16 cellular contexts compared by ENCODE assay signal in the genomic region with DNA sequence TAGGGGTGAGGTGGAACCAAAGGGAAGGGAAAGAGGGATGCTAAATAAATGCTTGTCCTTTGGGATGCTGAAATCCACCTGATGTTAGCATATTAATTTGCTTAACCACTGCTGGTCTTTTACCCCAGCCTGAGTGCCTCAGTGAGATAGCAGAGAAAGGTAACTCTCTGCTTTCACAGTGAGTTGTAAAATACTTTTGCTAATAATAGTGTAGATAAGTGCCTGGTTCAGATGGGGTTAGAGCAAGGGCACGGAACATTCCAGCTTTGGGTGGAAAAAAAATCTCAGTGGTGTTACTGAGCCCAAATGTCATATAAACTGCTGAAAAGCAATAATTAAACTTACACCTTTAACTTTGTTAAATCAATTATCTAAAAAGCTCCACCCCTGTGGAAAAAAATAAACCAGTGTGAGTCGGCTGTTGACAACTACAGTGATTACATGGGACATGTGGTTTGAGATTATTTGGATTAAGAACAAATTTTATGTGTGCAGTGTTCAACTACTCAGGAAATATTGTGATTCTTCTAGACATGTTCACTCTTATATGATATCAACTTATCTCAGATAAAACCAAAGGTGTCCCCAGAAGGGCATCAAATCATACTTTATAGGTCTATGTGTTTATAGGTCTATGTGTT. TPM values are rescaled to one million over a fixed set of nuclear protein-coding genes. Genes with fewer than 3 reads are reported as not detected.
DNase-seq lines count a peak whose midpoint lies in the region; ATAC-seq and TF ChIP-seq lines count a peak whose summit lies in the region.
"Had no signal": no experiment of that assay in that cellular context is flagged by ENCODE, and none has a peak within 500 bp of the region (broad histone marks: within the 10 kb centered on the region; RNA-seq: fewer than 3 reads in every experiment).

No MANE protein-coding gene starts in this region.

- TF ChIP-seq CTCF in cardiac muscle cell (IDR thresholded peaks at IDR 0.05; ENCODE audit: low read depth, low read length), result no peak
- no peak for TF ChIP-seq CTCF in right atrium auricular region (IDR thresholded peaks at IDR 0.05)
- no peak for TF ChIP-seq CTCF in heart right ventricle (IDR thresholded peaks at IDR 0.05)
- no peak for TF ChIP-seq CTCF in left lung (IDR thresholded peaks at IDR 0.05)

- H3K27me3 ChIP-seq in cardiac muscle cell (no peaks in the 10 kb centered on the region), right atrium auricular region (no peaks in the 10 kb centered on the region), heart right ventricle (no peaks in the 10 kb centered on the region), left lung (no peaks in the 10 kb centered on the region)
- H3K27me3 ChIP-seq: BE2C had no signal

- peak overlapping the region; percentile 77 for H3K27ac ChIP-seq in cardiac muscle cell
- H3K27ac ChIP-seq in right atrium auricular region, result no peak overlapping the region
- H3K27ac ChIP-seq in heart right ventricle, result peak overlapping the region in 1 of 10 donors; percentile 14
- H3K27ac ChIP-seq in left lung, result no peak overlapping the region

- 27 to 38% methylated on average over 2 of the region's 2 CpGs for WGBS in heart right ventricle, 2 donors

- H3K36me3 ChIP-seq in cardiac muscle cell, result no peaks in the 10 kb centered on the region
- no peaks in the 10 kb centered on the region for H3K36me3 ChIP-seq in right atrium auricular region
- H3K36me3 ChIP-seq in heart right ventricle, result no peaks in the 10 kb centered on the region
- H3K36me3 ChIP-seq in left lung, result no peaks in the 10 kb centered on the region
- H3K36me3 ChIP-seq: BE2C had no signal

- H3K9me3 ChIP-seq in cardiac muscle cell (ENCODE audit: low read depth) (no peaks in the 10 kb centered on the region), right atrium auricular region (no peaks in the 10 kb centered on the region), heart right ventricle (no peaks in the 10 kb centered on the region), left lung (no peaks in the 10 kb centered on the region)
- H3K9me3 ChIP-seq: BE2C had no signal

- H3K4me3 ChIP-seq in cardiac muscle cell, result no peak overlapping the region
- H3K4me3 ChIP-seq in right atrium auricular region, result no peak overlapping the region
- H3K4me3 ChIP-seq in heart right ventricle, result no peak overlapping the region
- no peak overlapping the region for H3K4me3 ChIP-seq in left lung

- ATAC-seq in heart right ventricle (peak in 5 of 8 donors; percentile 49 to 86 (median 78)), left lung (peak; percentile 70)
- ATAC-seq: HepG2 had no signal

- intact Hi-C loops in heart right ventricle (cut with DNase I), result loop anchor here in 1 of 10 donors (5.0 kb wide), 1 partner anchor 901 kb away; no protein-coding TSS in a partner anchor
- intact Hi-C loops in left lung (cut with DNase I), result no loop called here

- H3K4me1 ChIP-seq in cardiac muscle cell (ENCODE audit: low read depth) (peaks cover 26% of the 10 kb centered on the region), right atrium auricular region (no peaks in the 10 kb centered on the region), heart right ventricle (peaks cover 0 to 14% (median 0%) of the 10 kb centered on the region in 9 donors), left lung (no peaks in the 10 kb centered on the region)
- H3K4me1 ChIP-seq: BE2C had no signal

- peak in 1 of 2 donors; percentile 63 for DNase-seq in cardiac muscle cell (ENCODE audit: low read depth in 1 of 2, low spot score in 1 of 2)
- DNase-seq in right atrium auricular region (ENCODE audit: low spot score), result no peak
- no peak for DNase-seq in heart right ventricle
- no peak for DNase-seq in left lung
- DNase-seq in nucleus accumbens (lab: John Stamatoyannopoulos, UW), result no peak
- DNase-seq in DMS153 (lab: John Stamatoyannopoulos, UW), result no peak
- DNase-seq in effector CD4-positive, alpha-beta T cell, result no peak
- DNase-seq: ACHN; BE2C; C1 segment of cervical spinal cord; CD4-positive, CD25-positive, alpha-beta regulatory T cell; CD8-positive, alpha-beta memory T cell; COR-L47; DMS 273 treated with DMSO at 0.1 percent for 48 hours; H9 had no signal

RNA-seq across cellular contexts. Expression of a gene that starts 21.1 kb away (rescaled TPM):
- 3.0 and 3.3 TPM in 2 replicates for total RNA-seq in cardiac muscle cell
- polyA plus RNA-seq in cardiac muscle cell, result 4.2 and 4.3 TPM in 2 replicates
- 10 to 100 TPM in 1 of 2 donors, 1 to 10 TPM in 1; 9.6 to 25.4 TPM for total RNA-seq in right atrium auricular region
- 10 to 100 TPM; 20.7 to 74.3 (median 41.0) TPM for total RNA-seq in heart right ventricle
- polyA plus RNA-seq in heart right ventricle, result 10 to 100 TPM; 15.4 to 22.3 TPM
- 10 to 100 TPM; 28.3 to 44.8 TPM for total RNA-seq in left lung
- total RNA-seq: CD4-positive, CD25-positive, alpha-beta regulatory T cell; CD8-positive, alpha-beta memory T cell had no signal
- polyA plus RNA-seq: CD4-positive, CD25-positive, alpha-beta regulatory T cell; CD8-positive, alpha-beta memory T cell had no signal
